27 cellular contexts compared by ENCODE assay signal in genomic region chr4:84672177-84672576, GRCh38.
"Had no signal": no experiment of that assay in that cellular context is flagged by ENCODE, and none has a peak within 500 bp of the region (broad histone marks: within the 10 kb centered on the region; RNA-seq: fewer than 3 reads in every experiment).

No MANE protein-coding gene starts in this region.

- H3K36me3 Mint-ChIP-seq: activated naive CD8-positive, alpha-beta T cell treated with anti-CD3 and anti-CD28 coated beads for 36 hours had no signal

- H3K4me3 ChIP-seq: ascending aorta, Peyer's patch had no signal

- H3K9me3 Mint-ChIP-seq: activated CD4-positive, alpha-beta T cell treated with anti-CD3 and anti-CD28 coated beads, Interleukin-2, amount 10 ng/mL, durations not matched to agents 24 days and 14 days; activated CD8-positive, alpha-beta T cell treated with anti-CD3 and anti-CD28 coated beads for 36 hours; activated naive CD8-positive, alpha-beta T cell treated with anti-CD3 and anti-CD28 coated beads for 36 hours; activated T-cell treated with anti-CD3 and anti-CD28 coated beads, Interleukin-2, amount 50 U/mL, for 72 hours; activated T-helper 17 cell treated with anti-CD3 and anti-CD28 coated beads, Interleukin-2, amount 50 U/mL, for 72 hours; T-helper 1 cell treated with Interleukin-12 subunit alpha and Interleukin-12 subunit beta and Interleukin-4 antibody, amounts not matched to agents 30 μg/mL and 1 μg/mL, for 36 hours; T-helper 2 cell treated with Interferon-gamma antibody and Interleukin-4, amounts not matched to agents 5 μg/mL and 100 μg/mL, for 36 hours had no signal

- H3K27me3 ChIP-seq: ascending aorta, Peyer's patch had no signal

- H3K27ac Mint-ChIP-seq: activated CD4-positive, alpha-beta T cell treated with anti-CD3 and anti-CD28 coated beads, Interleukin-2, amount 10 ng/mL, durations not matched to agents 24 days and 14 days; activated CD8-positive, alpha-beta T cell treated with anti-CD3 and anti-CD28 coated beads for 36 hours; activated naive CD8-positive, alpha-beta T cell treated with anti-CD3 and anti-CD28 coated beads for 36 hours; activated T-cell treated with anti-CD3 and anti-CD28 coated beads, Interleukin-2, amount 50 U/mL, for 72 hours; activated T-helper 17 cell treated with anti-CD3 and anti-CD28 coated beads, Interleukin-2, amount 50 U/mL, for 72 hours; T-helper 1 cell treated with Interleukin-12 subunit alpha and Interleukin-12 subunit beta and Interleukin-4 antibody, amounts not matched to agents 30 μg/mL and 1 μg/mL, for 36 hours; T-helper 2 cell treated with Interferon-gamma antibody and Interleukin-4, amounts not matched to agents 5 μg/mL and 100 μg/mL, for 36 hours had no signal

- ATAC-seq: activated CD8-positive, alpha-beta T cell treated with anti-CD3 and anti-CD28 coated beads for 36 hours; activated T-cell treated with anti-CD3 and anti-CD28 coated beads, Interleukin-2, amount 50 U/mL, for 72 hours; activated T-helper 17 cell treated with anti-CD3 and anti-CD28 coated beads, Interleukin-2, amount 50 U/mL, for 72 hours; Right ventricle myocardium inferior had no signal

- H3K27ac ChIP-seq: ascending aorta, Peyer's patch had no signal

- H3K27me3 Mint-ChIP-seq: activated CD8-positive, alpha-beta T cell treated with anti-CD3 and anti-CD28 coated beads for 36 hours; activated T-helper 17 cell treated with anti-CD3 and anti-CD28 coated beads, Interleukin-2, amount 50 U/mL, for 72 hours had no signal

- H3K9me3 ChIP-seq: ascending aorta, Peyer's patch had no signal

- H3K4me3 Mint-ChIP-seq: activated CD4-positive, alpha-beta T cell treated with anti-CD3 and anti-CD28 coated beads, Interleukin-2, amount 10 ng/mL, durations not matched to agents 24 days and 14 days; activated CD8-positive, alpha-beta T cell treated with anti-CD3 and anti-CD28 coated beads for 36 hours; activated naive CD8-positive, alpha-beta T cell treated with anti-CD3 and anti-CD28 coated beads for 36 hours; activated T-cell treated with anti-CD3 and anti-CD28 coated beads, Interleukin-2, amount 50 U/mL, for 72 hours; activated T-helper 17 cell treated with anti-CD3 and anti-CD28 coated beads, Interleukin-2, amount 50 U/mL, for 72 hours; T-helper 1 cell treated with Interleukin-12 subunit alpha and Interleukin-12 subunit beta and Interleukin-4 antibody, amounts not matched to agents 30 μg/mL and 1 μg/mL, for 36 hours; T-helper 2 cell treated with Interferon-gamma antibody and Interleukin-4, amounts not matched to agents 5 μg/mL and 100 μg/mL, for 36 hours had no signal

- H3K4me1 Mint-ChIP-seq: activated CD4-positive, alpha-beta T cell treated with anti-CD3 and anti-CD28 coated beads, Interleukin-2, amount 10 ng/mL, durations not matched to agents 24 days and 14 days; activated naive CD8-positive, alpha-beta T cell treated with anti-CD3 and anti-CD28 coated beads for 36 hours; activated T-helper 17 cell treated with anti-CD3 and anti-CD28 coated beads, Interleukin-2, amount 50 U/mL, for 72 hours had no signal

- H3K4me1 ChIP-seq: Peyer's patch had no signal

- DNase-seq: activated CD4-positive, alpha-beta T cell treated with anti-CD3 and anti-CD28 coated beads, Interleukin-2, amount 10 ng/mL, durations not matched to agents 24 days and 14 days; activated CD4-positive, alpha-beta T cell treated with anti-CD3 and anti-CD28 coated beads, Interleukin-2, amount 50 U/mL, for 4 hours; activated CD8-positive, alpha-beta T cell treated with anti-CD3 and anti-CD28 coated beads for 36 hours; activated effector memory CD4-positive, alpha-beta T cell treated with anti-CD3 and anti-CD28 coated beads, Interleukin-2, amount 50 U/mL, for 16 hours; activated naive CD4-positive, alpha-beta T cell; activated naive CD4-positive, alpha-beta T cell treated with anti-CD3 and anti-CD28 coated beads, Interleukin-2, amount 50 U/mL, for 16 hours; activated naive CD8-positive, alpha-beta T cell treated with anti-CD3 and anti-CD28 coated beads for 36 hours; activated T-cell treated with anti-CD3 and anti-CD28 coated beads, Interleukin-2, amount 50 U/mL, for 1 hour; activated T-cell treated with anti-CD3 and anti-CD28 coated beads, Interleukin-2, amount 50 U/mL, for 72 hours; amygdala; NCI-H1048; NCI-H1105 treated with DMSO at 0.1 percent for 48 hours; NCI-H1436; NCI-H1694; NCI-H1930; NCI-H2081 treated with DMSO at 0.1 percent for 48 hours; NCI-H226; NCI-H446 treated with DMSO at 0.1 percent for 48 hours; NCI-H524; NCI-H69; Peyer's patch; RPMI8226 had no signal
